1 cellular context compared by ENCODE assay signal in the genomic region with DNA sequence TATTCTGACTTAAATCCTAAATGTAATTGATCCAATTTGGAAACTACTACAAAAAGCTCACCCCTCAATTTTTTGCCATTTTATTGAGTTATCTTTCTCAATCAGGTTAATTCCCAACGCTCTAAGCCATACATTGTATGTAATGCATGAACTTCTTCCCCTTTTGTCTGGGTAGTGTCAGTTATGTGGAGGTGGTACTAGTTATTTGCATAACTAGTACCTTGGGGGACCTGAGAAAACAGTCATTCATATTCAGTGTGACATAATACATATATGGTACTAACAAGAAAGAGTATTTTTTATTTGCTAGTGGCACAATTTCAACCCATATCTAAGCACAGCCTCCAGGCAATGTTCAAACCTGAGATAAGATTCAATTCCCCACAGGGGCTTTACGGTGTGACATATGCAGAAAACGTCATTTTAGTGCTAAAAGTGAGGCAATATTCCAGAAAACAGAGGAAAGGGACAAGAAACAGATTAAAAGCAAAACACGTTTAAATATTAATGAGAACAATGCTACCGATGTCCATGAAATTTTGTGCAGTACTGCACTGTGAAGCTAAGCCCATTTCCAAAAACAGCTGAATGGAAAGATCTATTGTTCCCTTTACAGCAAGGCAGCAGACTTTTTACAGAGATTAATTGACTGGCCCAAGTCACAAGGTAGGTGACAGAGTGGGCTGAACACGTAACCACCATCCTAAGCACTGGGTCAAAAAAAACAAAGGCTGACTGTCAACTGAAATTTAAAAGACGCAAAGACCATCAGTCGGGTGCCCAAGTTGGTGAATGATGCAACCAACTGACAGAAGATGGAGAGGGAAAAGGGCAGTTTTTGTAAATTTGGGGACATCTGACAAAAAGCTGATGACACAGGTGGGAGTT.
A peak's percentile ranks its signal among the peaks of the same experiment; 100 is the strongest.
TF ChIP-seq lines count a peak whose summit lies in the region.

No MANE protein-coding gene starts in this region.

TF ChIP-seq in HEK293, 187 proteins besides CTCF, POLR2A, EP300 and RAD21 (continued from another document and continues in another):
- TF ChIP-seq, protein P1, sequence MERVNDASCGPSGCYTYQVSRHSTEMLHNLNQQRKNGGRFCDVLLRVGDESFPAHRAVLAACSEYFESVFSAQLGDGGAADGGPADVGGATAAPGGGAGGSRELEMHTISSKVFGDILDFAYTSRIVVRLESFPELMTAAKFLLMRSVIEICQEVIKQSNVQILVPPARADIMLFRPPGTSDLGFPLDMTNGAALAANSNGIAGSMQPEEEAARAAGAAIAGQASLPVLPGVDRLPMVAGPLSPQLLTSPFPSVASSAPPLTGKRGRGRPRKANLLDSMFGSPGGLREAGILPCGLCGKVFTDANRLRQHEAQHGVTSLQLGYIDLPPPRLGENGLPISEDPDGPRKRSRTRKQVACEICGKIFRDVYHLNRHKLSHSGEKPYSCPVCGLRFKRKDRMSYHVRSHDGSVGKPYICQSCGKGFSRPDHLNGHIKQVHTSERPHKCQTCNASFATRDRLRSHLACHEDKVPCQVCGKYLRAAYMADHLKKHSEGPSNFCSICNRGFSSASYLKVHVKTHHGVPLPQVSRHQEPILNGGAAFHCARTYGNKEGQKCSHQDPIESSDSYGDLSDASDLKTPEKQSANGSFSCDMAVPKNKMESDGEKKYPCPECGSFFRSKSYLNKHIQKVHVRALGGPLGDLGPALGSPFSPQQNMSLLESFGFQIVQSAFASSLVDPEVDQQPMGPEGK (tag by site-specific recombination; IDR thresholded peaks at IDR 0.05): no peak
- no peak for TF ChIP-seq ZNF473 (tag by site-specific recombination; IDR thresholded peaks at IDR 0.05)
- TF ChIP-seq, protein P2, sequence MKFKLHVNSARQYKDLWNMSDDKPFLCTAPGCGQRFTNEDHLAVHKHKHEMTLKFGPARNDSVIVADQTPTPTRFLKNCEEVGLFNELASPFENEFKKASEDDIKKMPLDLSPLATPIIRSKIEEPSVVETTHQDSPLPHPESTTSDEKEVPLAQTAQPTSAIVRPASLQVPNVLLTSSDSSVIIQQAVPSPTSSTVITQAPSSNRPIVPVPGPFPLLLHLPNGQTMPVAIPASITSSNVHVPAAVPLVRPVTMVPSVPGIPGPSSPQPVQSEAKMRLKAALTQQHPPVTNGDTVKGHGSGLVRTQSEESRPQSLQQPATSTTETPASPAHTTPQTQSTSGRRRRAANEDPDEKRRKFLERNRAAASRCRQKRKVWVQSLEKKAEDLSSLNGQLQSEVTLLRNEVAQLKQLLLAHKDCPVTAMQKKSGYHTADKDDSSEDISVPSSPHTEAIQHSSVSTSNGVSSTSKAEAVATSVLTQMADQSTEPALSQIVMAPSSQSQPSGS (tag by site-specific recombination; IDR thresholded peaks at IDR 0.05; ENCODE audit: low read depth): 0 out of 2 replicates have a peak, but pooled peaks have one; percentile 3
- 0 out of 2 replicates have a peak, but pooled peaks have one; percentile 10 for TF ChIP-seq KLF10 (tag by site-specific recombination; IDR thresholded peaks at IDR 0.05)
- 0 out of 2 replicates have a peak, but pooled peaks have one; percentile 19 for TF ChIP-seq ZNF184 (tag by site-specific recombination; IDR thresholded peaks at IDR 0.05)
- TF ChIP-seq YY2 (tag by site-specific recombination; IDR thresholded peaks at IDR 0.05): no peak
- TF ChIP-seq ZBTB21 (tag by site-specific recombination; IDR thresholded peaks at IDR 0.05): peak; percentile 49; the same call in 1 of the 2 replicates
- TF ChIP-seq, protein P3, sequence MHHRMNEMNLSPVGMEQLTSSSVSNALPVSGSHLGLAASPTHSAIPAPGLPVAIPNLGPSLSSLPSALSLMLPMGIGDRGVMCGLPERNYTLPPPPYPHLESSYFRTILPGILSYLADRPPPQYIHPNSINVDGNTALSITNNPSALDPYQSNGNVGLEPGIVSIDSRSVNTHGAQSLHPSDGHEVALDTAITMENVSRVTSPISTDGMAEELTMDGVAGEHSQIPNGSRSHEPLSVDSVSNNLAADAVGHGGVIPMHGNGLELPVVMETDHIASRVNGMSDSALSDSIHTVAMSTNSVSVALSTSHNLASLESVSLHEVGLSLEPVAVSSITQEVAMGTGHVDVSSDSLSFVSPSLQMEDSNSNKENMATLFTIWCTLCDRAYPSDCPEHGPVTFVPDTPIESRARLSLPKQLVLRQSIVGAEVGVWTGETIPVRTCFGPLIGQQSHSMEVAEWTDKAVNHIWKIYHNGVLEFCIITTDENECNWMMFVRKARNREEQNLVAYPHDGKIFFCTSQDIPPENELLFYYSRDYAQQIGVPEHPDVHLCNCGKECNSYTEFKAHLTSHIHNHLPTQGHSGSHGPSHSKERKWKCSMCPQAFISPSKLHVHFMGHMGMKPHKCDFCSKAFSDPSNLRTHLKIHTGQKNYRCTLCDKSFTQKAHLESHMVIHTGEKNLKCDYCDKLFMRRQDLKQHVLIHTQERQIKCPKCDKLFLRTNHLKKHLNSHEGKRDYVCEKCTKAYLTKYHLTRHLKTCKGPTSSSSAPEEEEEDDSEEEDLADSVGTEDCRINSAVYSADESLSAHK (tag by site-specific recombination; IDR thresholded peaks at IDR 0.05): no peak
- TF ChIP-seq ZNF530 (tag by site-specific recombination; IDR thresholded peaks at IDR 0.05; ENCODE audit: low read depth): no peak
- TF ChIP-seq OVOL3 (tag by site-specific recombination; IDR thresholded peaks at IDR 0.05): no peak
- TF ChIP-seq ZNF658 (tag by site-specific recombination; IDR thresholded peaks at IDR 0.05): no peak
- TF ChIP-seq, protein P4, sequence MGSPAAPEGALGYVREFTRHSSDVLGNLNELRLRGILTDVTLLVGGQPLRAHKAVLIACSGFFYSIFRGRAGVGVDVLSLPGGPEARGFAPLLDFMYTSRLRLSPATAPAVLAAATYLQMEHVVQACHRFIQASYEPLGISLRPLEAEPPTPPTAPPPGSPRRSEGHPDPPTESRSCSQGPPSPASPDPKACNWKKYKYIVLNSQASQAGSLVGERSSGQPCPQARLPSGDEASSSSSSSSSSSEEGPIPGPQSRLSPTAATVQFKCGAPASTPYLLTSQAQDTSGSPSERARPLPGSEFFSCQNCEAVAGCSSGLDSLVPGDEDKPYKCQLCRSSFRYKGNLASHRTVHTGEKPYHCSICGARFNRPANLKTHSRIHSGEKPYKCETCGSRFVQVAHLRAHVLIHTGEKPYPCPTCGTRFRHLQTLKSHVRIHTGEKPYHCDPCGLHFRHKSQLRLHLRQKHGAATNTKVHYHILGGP (tag by site-specific recombination; IDR thresholded peaks at IDR 0.05): no peak
- peak; percentile 30; the same call in 1 of the 2 replicates for TF ChIP-seq EGR2 (tag by site-specific recombination; IDR thresholded peaks at IDR 0.05; ENCODE audit: low read depth)
- TF ChIP-seq, protein P5, sequence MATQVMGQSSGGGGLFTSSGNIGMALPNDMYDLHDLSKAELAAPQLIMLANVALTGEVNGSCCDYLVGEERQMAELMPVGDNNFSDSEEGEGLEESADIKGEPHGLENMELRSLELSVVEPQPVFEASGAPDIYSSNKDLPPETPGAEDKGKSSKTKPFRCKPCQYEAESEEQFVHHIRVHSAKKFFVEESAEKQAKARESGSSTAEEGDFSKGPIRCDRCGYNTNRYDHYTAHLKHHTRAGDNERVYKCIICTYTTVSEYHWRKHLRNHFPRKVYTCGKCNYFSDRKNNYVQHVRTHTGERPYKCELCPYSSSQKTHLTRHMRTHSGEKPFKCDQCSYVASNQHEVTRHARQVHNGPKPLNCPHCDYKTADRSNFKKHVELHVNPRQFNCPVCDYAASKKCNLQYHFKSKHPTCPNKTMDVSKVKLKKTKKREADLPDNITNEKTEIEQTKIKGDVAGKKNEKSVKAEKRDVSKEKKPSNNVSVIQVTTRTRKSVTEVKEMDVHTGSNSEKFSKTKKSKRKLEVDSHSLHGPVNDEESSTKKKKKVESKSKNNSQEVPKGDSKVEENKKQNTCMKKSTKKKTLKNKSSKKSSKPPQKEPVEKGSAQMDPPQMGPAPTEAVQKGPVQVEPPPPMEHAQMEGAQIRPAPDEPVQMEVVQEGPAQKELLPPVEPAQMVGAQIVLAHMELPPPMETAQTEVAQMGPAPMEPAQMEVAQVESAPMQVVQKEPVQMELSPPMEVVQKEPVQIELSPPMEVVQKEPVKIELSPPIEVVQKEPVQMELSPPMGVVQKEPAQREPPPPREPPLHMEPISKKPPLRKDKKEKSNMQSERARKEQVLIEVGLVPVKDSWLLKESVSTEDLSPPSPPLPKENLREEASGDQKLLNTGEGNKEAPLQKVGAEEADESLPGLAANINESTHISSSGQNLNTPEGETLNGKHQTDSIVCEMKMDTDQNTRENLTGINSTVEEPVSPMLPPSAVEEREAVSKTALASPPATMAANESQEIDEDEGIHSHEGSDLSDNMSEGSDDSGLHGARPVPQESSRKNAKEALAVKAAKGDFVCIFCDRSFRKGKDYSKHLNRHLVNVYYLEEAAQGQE (tag by site-specific recombination; IDR thresholded peaks at IDR 0.05): no peak
- TF ChIP-seq ZNF514 (tag by site-specific recombination; IDR thresholded peaks at IDR 0.05): no peak
- TF ChIP-seq ZIC2 (tag by site-specific recombination; IDR thresholded peaks at IDR 0.05): no peak
- TF ChIP-seq ZNF302 (tag by site-specific recombination; IDR thresholded peaks at IDR 0.05; ENCODE audit: low read depth): no peak
- TF ChIP-seq, protein P6, sequence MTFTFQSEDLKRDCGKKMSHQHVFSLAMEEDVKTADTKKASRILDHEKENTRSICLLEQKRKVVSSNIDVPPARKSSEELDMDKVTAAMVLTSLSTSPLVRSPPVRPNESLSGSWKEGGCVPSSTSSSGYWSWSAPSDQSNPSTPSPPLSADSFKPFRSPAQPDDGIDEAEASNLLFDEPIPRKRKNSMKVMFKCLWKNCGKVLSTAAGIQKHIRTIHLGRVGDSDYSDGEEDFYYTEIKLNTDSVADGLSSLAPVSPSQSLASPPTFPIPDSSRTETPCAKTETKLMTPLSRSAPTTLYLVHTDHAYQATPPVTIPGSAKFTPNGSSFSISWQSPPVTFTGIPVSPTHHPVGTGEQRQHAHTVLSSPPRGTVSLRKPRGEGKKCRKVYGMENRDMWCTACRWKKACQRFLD (tag by site-specific recombination; IDR thresholded peaks at IDR 0.05): no peak
- no peak for TF ChIP-seq ZNF549 (tag by site-specific recombination; IDR thresholded peaks at IDR 0.05)
- TF ChIP-seq SP2 (tag by site-specific recombination; IDR thresholded peaks at IDR 0.05): no peak
- TF ChIP-seq ZNF132 (tag by site-specific recombination; IDR thresholded peaks at IDR 0.05; ENCODE audit: borderline replicate concordance): no peak
- TF ChIP-seq, protein P7, sequence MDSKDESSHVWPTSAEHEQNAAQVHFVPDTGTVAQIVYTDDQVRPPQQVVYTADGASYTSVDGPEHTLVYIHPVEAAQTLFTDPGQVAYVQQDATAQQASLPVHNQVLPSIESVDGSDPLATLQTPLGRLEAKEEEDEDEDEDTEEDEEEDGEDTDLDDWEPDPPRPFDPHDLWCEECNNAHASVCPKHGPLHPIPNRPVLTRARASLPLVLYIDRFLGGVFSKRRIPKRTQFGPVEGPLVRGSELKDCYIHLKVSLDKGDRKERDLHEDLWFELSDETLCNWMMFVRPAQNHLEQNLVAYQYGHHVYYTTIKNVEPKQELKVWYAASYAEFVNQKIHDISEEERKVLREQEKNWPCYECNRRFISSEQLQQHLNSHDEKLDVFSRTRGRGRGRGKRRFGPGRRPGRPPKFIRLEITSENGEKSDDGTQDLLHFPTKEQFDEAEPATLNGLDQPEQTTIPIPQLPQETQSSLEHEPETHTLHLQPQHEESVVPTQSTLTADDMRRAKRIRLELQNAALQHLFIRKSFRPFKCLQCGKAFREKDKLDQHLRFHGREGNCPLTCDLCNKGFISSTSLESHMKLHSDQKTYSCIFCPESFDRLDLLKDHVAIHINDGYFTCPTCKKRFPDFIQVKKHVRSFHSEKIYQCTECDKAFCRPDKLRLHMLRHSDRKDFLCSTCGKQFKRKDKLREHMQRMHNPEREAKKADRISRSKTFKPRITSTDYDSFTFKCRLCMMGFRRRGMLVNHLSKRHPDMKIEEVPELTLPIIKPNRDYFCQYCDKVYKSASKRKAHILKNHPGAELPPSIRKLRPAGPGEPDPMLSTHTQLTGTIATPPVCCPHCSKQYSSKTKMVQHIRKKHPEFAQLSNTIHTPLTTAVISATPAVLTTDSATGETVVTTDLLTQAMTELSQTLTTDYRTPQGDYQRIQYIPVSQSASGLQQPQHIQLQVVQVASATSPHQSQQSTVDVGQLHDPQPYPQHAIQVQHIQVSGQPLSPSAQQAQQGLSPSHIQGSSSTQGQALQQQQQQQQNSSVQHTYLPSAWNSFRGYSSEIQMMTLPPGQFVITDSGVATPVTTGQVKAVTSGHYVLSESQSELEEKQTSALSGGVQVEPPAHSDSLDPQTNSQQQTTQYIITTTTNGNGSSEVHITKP (tag by site-specific recombination; IDR thresholded peaks at IDR 0.05): peak; percentile 66
- TF ChIP-seq KLF1 (tag by site-specific recombination; IDR thresholded peaks at IDR 0.05): no peak
- no peak for TF ChIP-seq ZBTB20 (tag by site-specific recombination; IDR thresholded peaks at IDR 0.05)
- 0 out of 2 replicates have a peak, but pooled peaks have one; percentile 22 for TF ChIP-seq ZNF677 (tag by site-specific recombination; IDR thresholded peaks at IDR 0.05)
- no peak for TF ChIP-seq ZNF274 (IDR thresholded peaks at IDR 0.05; ENCODE audit: low read length)
- TF ChIP-seq ZNF274 (tag by site-specific recombination; IDR thresholded peaks at IDR 0.05; ENCODE audit: borderline replicate concordance): no peak
- TF ChIP-seq, protein P8, sequence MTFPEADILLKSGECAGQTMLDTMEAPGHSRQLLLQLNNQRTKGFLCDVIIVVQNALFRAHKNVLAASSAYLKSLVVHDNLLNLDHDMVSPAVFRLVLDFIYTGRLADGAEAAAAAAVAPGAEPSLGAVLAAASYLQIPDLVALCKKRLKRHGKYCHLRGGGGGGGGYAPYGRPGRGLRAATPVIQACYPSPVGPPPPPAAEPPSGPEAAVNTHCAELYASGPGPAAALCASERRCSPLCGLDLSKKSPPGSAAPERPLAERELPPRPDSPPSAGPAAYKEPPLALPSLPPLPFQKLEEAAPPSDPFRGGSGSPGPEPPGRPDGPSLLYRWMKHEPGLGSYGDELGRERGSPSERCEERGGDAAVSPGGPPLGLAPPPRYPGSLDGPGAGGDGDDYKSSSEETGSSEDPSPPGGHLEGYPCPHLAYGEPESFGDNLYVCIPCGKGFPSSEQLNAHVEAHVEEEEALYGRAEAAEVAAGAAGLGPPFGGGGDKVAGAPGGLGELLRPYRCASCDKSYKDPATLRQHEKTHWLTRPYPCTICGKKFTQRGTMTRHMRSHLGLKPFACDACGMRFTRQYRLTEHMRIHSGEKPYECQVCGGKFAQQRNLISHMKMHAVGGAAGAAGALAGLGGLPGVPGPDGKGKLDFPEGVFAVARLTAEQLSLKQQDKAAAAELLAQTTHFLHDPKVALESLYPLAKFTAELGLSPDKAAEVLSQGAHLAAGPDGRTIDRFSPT (tag by site-specific recombination; IDR thresholded peaks at IDR 0.05): no peak
- TF ChIP-seq ZNF561 (tag by site-specific recombination; IDR thresholded peaks at IDR 0.05; ENCODE audit: borderline replicate concordance): no peak
- no peak for TF ChIP-seq ZFP69B (tag by site-specific recombination; IDR thresholded peaks at IDR 0.05)
- TF ChIP-seq SETDB1 (IDR thresholded peaks at IDR 0.05; ENCODE audit: insufficient read length, low read length): no peak
- no peak for TF ChIP-seq ZNF654 (tag by site-specific recombination; IDR thresholded peaks at IDR 0.05; ENCODE audit: low read depth)
- no peak for TF ChIP-seq ZNF544 (tag by site-specific recombination; IDR thresholded peaks at IDR 0.05)
- peak; percentile 81 for TF ChIP-seq ZNF629 (tag by site-specific recombination; IDR thresholded peaks at IDR 0.05)
- no peak for TF ChIP-seq GLIS1 (tag by site-specific recombination; IDR thresholded peaks at IDR 0.05)
